ENCODE assay signal across 8 cellular contexts in genomic region chr21:46667735-46668380, GRCh38.
A peak's percentile ranks its signal among the peaks of the same experiment; 100 is the strongest.
DNase-seq lines count a peak whose midpoint lies in the region; ATAC-seq lines count a peak whose summit lies in the region.

No MANE protein-coding gene starts in this region.

- peaks cover 24% of the 10 kb centered on the region for H3K27me3 Mint-ChIP-seq in T-helper 1 cell treated with Interleukin-12 subunit alpha and Interleukin-12 subunit beta and Interleukin-4 antibody, amounts not matched to agents 30 μg/mL and 1 μg/mL, for 36 hours (ENCODE audit: low read depth)

- H3K36me3 ChIP-seq in adipocyte (ENCODE audit: control insufficient read depth, insufficient read depth, low read length, severe bottlenecking) (peaks cover 19% of the 10 kb centered on the region), iPS-20b (ENCODE audit: insufficient read depth, low read depth, low read length) (no peaks in the 10 kb centered on the region)

- peaks cover 8% of the 10 kb centered on the region for H3K36me3 Mint-ChIP-seq in T-helper 1 cell treated with Interleukin-12 subunit alpha and Interleukin-12 subunit beta and Interleukin-4 antibody, amounts not matched to agents 30 μg/mL and 1 μg/mL, for 36 hours (ENCODE audit: low read depth)

- no peak overlapping the region for H3K27ac ChIP-seq in iPS-20b (ENCODE audit: low read length)

- peak overlapping the region; percentile 83 for H3K4me3 ChIP-seq in adipocyte (ENCODE audit: low read length)
- H3K4me3 ChIP-seq in iPS-20b (ENCODE audit: low read length), result peak overlapping the region; percentile 87

- H3K9me3 Mint-ChIP-seq in T-helper 1 cell treated with Interleukin-12 subunit alpha and Interleukin-12 subunit beta and Interleukin-4 antibody, amounts not matched to agents 30 μg/mL and 1 μg/mL, for 36 hours, result no peaks in the 10 kb centered on the region

- peaks cover 15% of the 10 kb centered on the region for H3K27me3 ChIP-seq in adipocyte (replicated peaks; ENCODE audit: control insufficient read depth, insufficient read depth, low read length)
- H3K27me3 ChIP-seq in iPS-20b (ENCODE audit: insufficient read depth, low read length), result peaks cover 31% of the 10 kb centered on the region

- peak overlapping the region; percentile 69 for H3K9ac ChIP-seq in adipocyte (ENCODE audit: low read length)
- peak overlapping the region; percentile 45 for H3K9ac ChIP-seq in iPS-20b (ENCODE audit: low read depth, low read length)

- H3K4me3 Mint-ChIP-seq in T-helper 1 cell treated with Interleukin-12 subunit alpha and Interleukin-12 subunit beta and Interleukin-4 antibody, amounts not matched to agents 30 μg/mL and 1 μg/mL, for 36 hours, result peak overlapping the region; percentile 75

- H3K4me1 ChIP-seq in adipocyte (ENCODE audit: control insufficient read depth, insufficient read depth, low read length) (peaks cover 4% of the 10 kb centered on the region), iPS-20b (ENCODE audit: insufficient read depth, low read length) (no peaks in the 10 kb centered on the region; the same call in 1 of the 2 replicates)

- H3K9me3 ChIP-seq in adipocyte (ENCODE audit: control insufficient read depth, low read length) (no peaks in the 10 kb centered on the region), iPS-20b (ENCODE audit: insufficient read depth, low read depth, low read length) (no peaks in the 10 kb centered on the region)

- H3K4me1 Mint-ChIP-seq in T-helper 1 cell treated with Interleukin-12 subunit alpha and Interleukin-12 subunit beta and Interleukin-4 antibody, amounts not matched to agents 30 μg/mL and 1 μg/mL, for 36 hours (ENCODE audit: low read depth), result peaks cover 5% of the 10 kb centered on the region

- DNase-seq in T-helper 1 cell, result no peak
- DNase-seq in NCI-H146 (lab: John Stamatoyannopoulos, UW), result peak; percentile 63
- peak; percentile 64 for DNase-seq in adipocyte (ENCODE audit: low read depth)
- DNase-seq in stimulated activated CD8-positive, alpha-beta memory T cell treated with anti-CD3 and anti-CD28 coated beads, Interleukin-4, amount 100 ng/mL, for 48 hours, result peak; percentile 45
- DNase-seq in NK-92 treated with Interleukin-12 subunit alpha and Interleukin-12 subunit beta, amount 100 ng/mL, for 24 hours (lab: John Stamatoyannopoulos, UW), result no peak

- no peak overlapping the region for H3K27ac Mint-ChIP-seq in T-helper 1 cell treated with Interleukin-12 subunit alpha and Interleukin-12 subunit beta and Interleukin-4 antibody, amounts not matched to agents 30 μg/mL and 1 μg/mL, for 36 hours

- ATAC-seq in GM21515 (IDR thresholded peaks at IDR 0.05; ENCODE audit: unreplicated experiment), result no peak

Comparison
In these comparisons a context has a peak if more than half of its experiments do, and no peak if none do; other contexts are left out.
1. DNase-seq: peak in NCI-H146 (single experiment), adipocyte (single experiment) and stimulated activated CD8-positive, alpha-beta memory T cell treated with anti-CD3 and anti-CD28 coated beads, Interleukin-4, amount 100 ng/mL, for 48 hours (single experiment); none in T-helper 1 cell (0 of 5) and NK-92 treated with Interleukin-12 subunit alpha and Interleukin-12 subunit beta, amount 100 ng/mL, for 24 hours (single experiment).